24 cellular contexts compared by ENCODE assay signal in the genomic region with DNA sequence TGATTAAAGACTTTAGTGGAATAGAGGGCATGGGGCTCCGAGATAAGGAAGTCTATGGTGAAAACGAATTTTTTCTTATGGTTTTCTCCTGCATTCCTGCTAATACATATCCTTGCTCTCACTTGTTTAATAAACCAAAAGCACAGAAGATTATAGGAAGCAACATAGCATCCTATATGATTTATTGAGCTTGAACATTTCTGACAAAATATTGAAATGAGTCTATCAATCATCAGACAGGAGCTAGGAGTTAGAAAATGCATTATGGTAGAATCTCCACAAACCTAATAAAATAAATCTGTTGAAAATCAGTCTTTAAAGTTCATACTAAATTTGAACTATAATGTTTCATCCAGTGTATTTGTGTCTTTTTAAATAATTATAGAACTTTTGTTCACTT.
"Had no signal": no experiment of that assay in that cellular context is flagged by ENCODE, and none has a peak within 500 bp of the region (broad histone marks: within the 10 kb centered on the region; RNA-seq: fewer than 3 reads in every experiment).

No MANE protein-coding gene starts in this region.

- H3K27me3 ChIP-seq: colonic mucosa, dorsolateral prefrontal cortex, esophagus muscularis mucosa, esophagus squamous epithelium, foreskin keratinocyte, gastrocnemius medialis, gastroesophageal sphincter, heart left ventricle, heart right ventricle had no signal

- H3K9me3 ChIP-seq: colonic mucosa, esophagus muscularis mucosa, esophagus squamous epithelium, gastrocnemius medialis had no signal

- H3K36me3 ChIP-seq: colonic mucosa, esophagus muscularis mucosa, esophagus squamous epithelium, gastrocnemius medialis, gastroesophageal sphincter, heart left ventricle, heart right ventricle had no signal

- H3K4me3 ChIP-seq: colonic mucosa, coronary artery, dorsolateral prefrontal cortex, esophagus muscularis mucosa, esophagus squamous epithelium, gastrocnemius medialis, gastroesophageal sphincter, heart left ventricle, heart right ventricle had no signal

- ATAC-seq: effector memory CD8-positive, alpha-beta T cell; esophagus mucosa; foreskin keratinocyte; gastrocnemius medialis; gastroesophageal sphincter; heart left ventricle; heart right ventricle had no signal

- DNase-seq: colonic mucosa; cortex of kidney; dermis blood vessel endothelial cell; dorsolateral prefrontal cortex; effector CD4-positive, alpha-beta T cell; effector CD8-positive, alpha-beta T cell; effector memory CD4-positive, alpha-beta T cell; effector memory CD8-positive, alpha-beta T cell; endodermal cell; erythroblast; esophagus squamous epithelium; foreskin fibroblast; foreskin keratinocyte; foreskin melanocyte; gastrocnemius medialis; glutamatergic neuron; head of caudate nucleus; heart left ventricle; heart right ventricle had no signal

- H3K27ac ChIP-seq: colonic mucosa, coronary artery, dorsolateral prefrontal cortex, epithelial cell of prostate, esophagus muscularis mucosa, esophagus squamous epithelium, foreskin keratinocyte, gastrocnemius medialis, gastroesophageal sphincter, heart left ventricle, heart right ventricle had no signal
